ENCODE assay signal across 27 cellular contexts in genomic region chr10:75969031-75969430, GRCh38.
DNase-seq lines count a peak whose midpoint lies in the region; ATAC-seq, FAIRE-seq and TF ChIP-seq lines count a peak whose summit lies in the region.
"Had no signal": no experiment of that assay in that cellular context is flagged by ENCODE, and none has a peak within 500 bp of the region (broad histone marks: within the 10 kb centered on the region; RNA-seq: fewer than 3 reads in every experiment).

No MANE protein-coding gene starts in this region.

- FAIRE-seq in HepG2 (lab: Jason Lieb, UNC), result no peak
- FAIRE-seq: A204.1, D721Med, GM12878, GM19239, H1 had no signal

- H3K9me3 ChIP-seq in left ventricle myocardium inferior (replicated peaks) (no peaks in the 10 kb centered on the region), HepG2 (ENCODE audit: low read length) (no peaks in the 10 kb centered on the region), right lobe of liver (no peaks in the 10 kb centered on the region), SJCRH30 (replicated peaks) (no peaks in the 10 kb centered on the region)
- H3K9me3 ChIP-seq: BE2C; BLaER1 treated with 17β-estradiol and CSF1 and Interleukin-3, amounts not matched to agents 10 nM and 100 nM had no signal

- H3K27ac ChIP-seq in left ventricle myocardium inferior (replicated peaks) (no peak overlapping the region), HepG2 (ENCODE audit: extremely low read length, insufficient read depth, low read length) (no peak overlapping the region), right lobe of liver (no peak overlapping the region), SJCRH30 (no peak overlapping the region)
- H3K27ac ChIP-seq: 22Rv1; BLaER1 treated with 17β-estradiol and CSF1 and Interleukin-3, amounts not matched to agents 10 nM and 100 nM; GM23248 had no signal

- peaks cover 6% of the 10 kb centered on the region for H3K27me3 Mint-ChIP-seq in HFFc6 (ENCODE audit: insufficient read depth)
- H3K27me3 Mint-ChIP-seq: CD4-positive, alpha-beta T cell had no signal

- no peaks in the 10 kb centered on the region; the same call in 1 of the 2 replicates for H3K4me1 Mint-ChIP-seq in HFFc6 (ENCODE audit: low read depth)
- H3K4me1 Mint-ChIP-seq: CD8-positive, alpha-beta memory T cell had no signal

- no peak for TF ChIP-seq CTCF in left ventricle myocardium inferior (IDR thresholded peaks at IDR 0.05; ENCODE audit: borderline replicate concordance)
- no peak for TF ChIP-seq CTCF in HepG2 (CRISPR knock-in tag; IDR thresholded peaks at IDR 0.05)
- no peak for TF ChIP-seq CTCF in right lobe of liver (IDR thresholded peaks at IDR 0.05)
- no peak for TF ChIP-seq CTCF in fibroblast of villous mesenchyme (IDR thresholded peaks at IDR 0.05; ENCODE audit: insufficient read depth, low read depth, low read length)
- no peak for TF ChIP-seq CTCF in HFFc6 (IDR thresholded peaks at IDR 0.05)

- H3K27me3 ChIP-seq in left ventricle myocardium inferior (ENCODE audit: low read depth), result no peaks in the 10 kb centered on the region
- H3K27me3 ChIP-seq in HepG2 (ENCODE audit: control insufficient read depth in 1 of 2, insufficient read depth in 2 of 2, low read length in 2 of 2), result no peaks in the 10 kb centered on the region
- H3K27me3 ChIP-seq in right lobe of liver, result no peaks in the 10 kb centered on the region
- no peaks in the 10 kb centered on the region for H3K27me3 ChIP-seq in SJCRH30
- H3K27me3 ChIP-seq: BE2C; BLaER1 treated with 17β-estradiol and CSF1 and Interleukin-3, amounts not matched to agents 10 nM and 100 nM had no signal

- H4K20me1 ChIP-seq in HepG2 (ENCODE audit: insufficient read depth, low read length), result no peaks in the 10 kb centered on the region
- H4K20me1 ChIP-seq: BLaER1 treated with 17β-estradiol and CSF1 and Interleukin-3, amounts not matched to agents 10 nM and 100 nM had no signal

- intact Hi-C loops in Right ventricle myocardium inferior (cut with DNase I) (no loop called here), left ventricle myocardium inferior (cut with micrococcal nuclease) (no loop called here), HepG2 (cut with micrococcal nuclease; ENCODE audit: unreplicated experiment) (no loop called here), right lobe of liver (cut with DNase I) (no loop called here)

- no peaks in the 10 kb centered on the region for H3K36me3 ChIP-seq in left ventricle myocardium inferior
- no peaks in the 10 kb centered on the region for H3K36me3 ChIP-seq in HepG2 (replicated peaks in 1 of 2; ENCODE audit: control insufficient read depth in 1 of 2, insufficient read depth in 2 of 2, low read length in 2 of 2)
- H3K36me3 ChIP-seq in right lobe of liver, result no peaks in the 10 kb centered on the region
- H3K36me3 ChIP-seq in SJCRH30, result no peaks in the 10 kb centered on the region
- H3K36me3 ChIP-seq: BE2C; BLaER1 treated with 17β-estradiol and CSF1 and Interleukin-3, amounts not matched to agents 10 nM and 100 nM had no signal

- H3K79me2 ChIP-seq in HepG2 (ENCODE audit: insufficient read depth, low read length), result no peaks in the 10 kb centered on the region

- TF ChIP-seq RAD21 in HepG2 (CRISPR knock-in tag; IDR thresholded peaks at IDR 0.05), result no peak

- CTCF ChIA-PET in HepG2 (lab: Yijun Ruan, JAX; ENCODE audit: low intra/inter-chr PET ratio, low total read pairs), result no interaction called here

- 56% methylated on average over 2 of the region's 2 CpGs for WGBS in HepG2 (ENCODE audit: low lambda C conversion rate)
- WGBS in right lobe of liver (ENCODE audit: insufficient coverage, low coverage, low lambda C conversion rate, missing lambda C conversion rate), result 73% methylated on average over 2 of the region's 2 CpGs

- ATAC-seq in Right ventricle myocardium inferior, result peak; percentile 43
- no peak for ATAC-seq in HepG2
- ATAC-seq in right lobe of liver, result no peak
- ATAC-seq: GM12878, HCT116 had no signal

- H3K36me3 Mint-ChIP-seq in HFFc6 (ENCODE audit: low read depth), result no peaks in the 10 kb centered on the region
- H3K36me3 Mint-ChIP-seq: CD8-positive, alpha-beta memory T cell had no signal

- no peak overlapping the region for H3K9ac ChIP-seq in HepG2 (ENCODE audit: insufficient read depth, low read depth, low read length)
- H3K9ac ChIP-seq: BLaER1 treated with 17β-estradiol and CSF1 and Interleukin-3, amounts not matched to agents 10 nM and 100 nM; GM23248 had no signal

- H3K4me1 ChIP-seq in left ventricle myocardium inferior (peaks cover 18% of the 10 kb centered on the region), HepG2 (ENCODE audit: insufficient read depth, low read length) (peaks cover 16% of the 10 kb centered on the region; the same call in 1 of the 2 replicates), right lobe of liver (no peaks in the 10 kb centered on the region), SJCRH30 (no peaks in the 10 kb centered on the region)
- H3K4me1 ChIP-seq: BE2C had no signal

- in situ Hi-C loops in HepG2 (cut with HindIII; ENCODE audit: extremely low pct_ligation_motif_present, low pct_unique_long_range_greater_than_20kb), result no loop called here

- no peak for DNase-seq in Right ventricle myocardium inferior (ENCODE audit: missing footprints)
- DNase-seq in left ventricle myocardium inferior, result no peak
- DNase-seq in HepG2 (ENCODE audit: low spot score), result no peak
- DNase-seq in right lobe of liver, result no peak
- DNase-seq in fibroblast of villous mesenchyme (ENCODE audit: low read depth), result peak; percentile 35
- DNase-seq in SJCRH30, result no peak
- no peak for DNase-seq in HFFc6
- DNase-seq in activated CD8-positive, alpha-beta memory T cell treated with anti-CD3 and anti-CD28 coated beads for 24 hours, result no peak
- DNase-seq: AML-193; BE2C; CD4-positive, alpha-beta T cell; CD8-positive, alpha-beta memory T cell; DMS 273 treated with DMSO at 0.1 percent for 48 hours; DMS79; EL; GDM1; GM23248; H9 had no signal

- H3K4me3 ChIP-seq in left ventricle myocardium inferior (no peak overlapping the region), HepG2 (replicated peaks in 1 of 3; ENCODE audit: insufficient read depth in 1 of 3, low read depth in 2 of 3, low read length in 3 of 3) (no peak overlapping the region), right lobe of liver (no peak overlapping the region), fibroblast of villous mesenchyme (ENCODE audit: low read depth, low read length) (no peak overlapping the region), SJCRH30 (no peak overlapping the region)
- H3K4me3 ChIP-seq: BLaER1 treated with 17β-estradiol and CSF1 and Interleukin-3, amounts not matched to agents 10 nM and 100 nM; GM12878; GM23248 had no signal

- no TSS peak for BruUV-seq in HepG2 (replicated peaks; lab: Mats Ljungman, UMichigan)

- no peak overlapping the region for H3K27ac Mint-ChIP-seq in HFFc6
- H3K27ac Mint-ChIP-seq: CD14-positive monocyte; CD4-positive, alpha-beta T cell; H9 had no signal

- no peak overlapping the region for H3K4me2 ChIP-seq in HepG2 (ENCODE audit: low read depth, low read length)
- H3K4me2 ChIP-seq: BLaER1 treated with 17β-estradiol and CSF1 and Interleukin-3, amounts not matched to agents 10 nM and 100 nM had no signal

- TF ChIP-seq POLR2A in HepG2 (IDR thresholded peaks at IDR 0.05; ENCODE audit: insufficient read depth in 1 of 2, low read depth in 2 of 2, low read length in 2 of 2), result no peak
- TF ChIP-seq POLR2A in right lobe of liver (IDR thresholded peaks at IDR 0.05), result no peak

- H3K9me3 Mint-ChIP-seq in HFFc6, result no peaks in the 10 kb centered on the region
- H3K9me3 Mint-ChIP-seq: CD14-positive monocyte; CD4-positive, alpha-beta T cell; H9 had no signal

- H3K4me3 Mint-ChIP-seq in HFFc6, result no peak overlapping the region
- H3K4me3 Mint-ChIP-seq: CD14-positive monocyte; CD4-positive, alpha-beta T cell; CD8-positive, alpha-beta memory T cell; H9 had no signal

- no peak for TF ChIP-seq EP300 in HepG2 (IDR thresholded peaks at IDR 0.05; ENCODE audit: low read depth in 2 of 2, low read length in 2 of 2)
- no peak for TF ChIP-seq EP300 in HepG2 (CRISPR knock-in tag; IDR thresholded peaks at IDR 0.05; ENCODE audit: borderline replicate concordance)

- POLR2A ChIA-PET in HepG2 (lab: Yijun Ruan, JAX), result no interaction called here

- no peak overlapping the region for H2AFZ ChIP-seq in HepG2 (ENCODE audit: low read length)
- H2AFZ ChIP-seq: GM23248 had no signal

TF ChIP-seq in HepG2, 621 proteins besides CTCF, POLR2A, EP300 and RAD21:
- TF ChIP-seq ZNF232 (CRISPR knock-in tag; IDR thresholded peaks at IDR 0.05; ENCODE audit: borderline replicate concordance) (no peak), ZFY (CRISPR knock-in tag; IDR thresholded peaks at IDR 0.05) (no peak), ZXDC (CRISPR knock-in tag; IDR thresholded peaks at IDR 0.05) (no peak), CEBPG (CRISPR knock-in tag; IDR thresholded peaks at IDR 0.05) (peak; percentile 16; the same call in 1 of the 2 replicates), ZBTB7A (CRISPR knock-in tag; IDR thresholded peaks at IDR 0.05) (no peak)
